8 cellular contexts compared by ENCODE assay signal in the genomic region with DNA sequence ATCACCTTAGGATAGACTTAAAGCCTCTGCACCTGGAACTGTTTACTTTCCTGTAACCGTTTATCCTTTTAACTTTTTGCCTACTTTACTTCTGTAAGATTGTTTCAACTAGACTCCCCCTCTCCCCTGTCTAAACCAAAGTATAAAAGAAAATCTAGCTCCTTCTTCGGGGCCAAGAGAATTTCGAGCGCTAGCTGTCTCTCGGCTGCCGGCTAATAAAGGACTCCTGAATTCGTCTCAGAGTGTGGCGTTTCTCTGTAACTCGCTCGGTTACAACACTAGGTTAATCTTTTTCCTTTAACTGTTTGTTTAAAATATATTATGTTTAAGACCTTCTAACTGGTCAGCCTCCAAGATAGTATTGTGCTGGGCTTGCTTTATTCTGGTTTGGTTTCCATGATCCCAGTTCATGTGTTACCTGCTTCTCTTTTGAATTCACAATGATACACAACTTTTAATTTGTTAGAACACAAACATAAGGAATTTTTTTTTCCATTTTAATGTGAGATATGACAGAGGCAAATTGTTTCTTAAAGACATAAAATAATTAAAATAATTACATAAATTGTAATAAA. TPM values are rescaled to one million over a fixed set of nuclear protein-coding genes. Genes with fewer than 3 reads are reported as not detected.
A peak's percentile ranks its signal among the peaks of the same experiment; 100 is the strongest.
DNase-seq lines count a peak whose midpoint lies in the region; ATAC-seq and TF ChIP-seq lines count a peak whose summit lies in the region.

No MANE protein-coding gene starts in this region.

- no TSS peak for BruUV-seq in OCI-LY7 (replicated peaks; lab: Mats Ljungman, UMichigan)

- H2AFZ ChIP-seq in OCI-LY7 (ENCODE audit: low read length): 0 out of 2 replicates have a peak overlapping the region, but pooled peaks have one; percentile 96

- peak overlapping the region; percentile 89 to 98 for H3K4me3 Mint-ChIP-seq in CD14-positive monocyte

- H3K36me3 Mint-ChIP-seq in CD14-positive monocyte: peaks cover 0 to 3% of the 10 kb centered on the region in 2 donors

- no peak overlapping the region; the same call in 1 of the 2 replicates for H3K4me2 ChIP-seq in OCI-LY7 (ENCODE audit: low read length)

- intact Hi-C loops in CD14-positive monocyte (cut with micrococcal nuclease) (loop anchor here (10.0 kb wide), 1 partner anchor 264 kb away; a partner anchor contains a TSS), OCI-LY7 (cut with micrococcal nuclease; ENCODE audit: unreplicated experiment) (no loop called here)

- H3K9me3 ChIP-seq in OCI-LY7 (ENCODE audit: low read length) (no peaks in the 10 kb centered on the region), endocrine pancreas (ENCODE audit: control insufficient read depth, low read length) (no peaks in the 10 kb centered on the region), neutrophil (no peaks in the 10 kb centered on the region)

- peak overlapping the region in 6 of 7 donors; percentile 27 to 99 (median 97) for H3K27ac Mint-ChIP-seq in CD14-positive monocyte

- H3K9me2 ChIP-seq in OCI-LY7 (ENCODE audit: insufficient read depth, low read length): no peaks in the 10 kb centered on the region

- H3K36me3 ChIP-seq in OCI-LY7 (ENCODE audit: insufficient read depth, low read length) (no peaks in the 10 kb centered on the region), endocrine pancreas (ENCODE audit: control insufficient read depth, insufficient read depth, low read length) (no peaks in the 10 kb centered on the region), neutrophil (no peaks in the 10 kb centered on the region)

- H3K4me3 ChIP-seq in OCI-LY7 (ENCODE audit: low read depth, low read length, poor library complexity, severe bottlenecking) (no peak overlapping the region), endocrine pancreas (ENCODE audit: control insufficient read depth, insufficient read depth, low read length) (peak overlapping the region; percentile 99), neutrophil (ENCODE audit: low read depth in 1 of 2, low read length in 1 of 2) (peak overlapping the region; percentile 85 to 87)

- H3K27ac ChIP-seq in OCI-LY7 (ENCODE audit: low read depth, low read length, poor library complexity, severe bottlenecking): no peak overlapping the region
- peak overlapping the region; percentile 92 for H3K27ac ChIP-seq in neutrophil

- CTCF ChIA-PET in OCI-LY7 (lab: Charles Lee; ENCODE audit: unreplicated experiment): interaction anchor here (1.2 to 3.1 kb wide), 3 partner anchors 38 to 199 kb away, joined by 3 to 27 read pairs (median 5); no protein-coding TSS in a partner anchor

- H3K79me2 ChIP-seq in OCI-LY7 (ENCODE audit: insufficient read depth, low read depth, low read length): no peaks in the 10 kb centered on the region

- ATAC-seq in GM21526 (IDR thresholded peaks at IDR 0.05; ENCODE audit: low FRiP score, unreplicated experiment): no peak

- peaks cover 16% of the 10 kb centered on the region for H3K4me1 ChIP-seq in OCI-LY7 (ENCODE audit: insufficient read depth, low read length, poor library complexity, severe bottlenecking)
- H3K4me1 ChIP-seq in endocrine pancreas (ENCODE audit: control insufficient read depth, insufficient read depth, low read length): no peaks in the 10 kb centered on the region
- H3K4me1 ChIP-seq in neutrophil (ENCODE audit: control insufficient read depth in 1 of 2, insufficient read depth in 1 of 2, low read depth in 1 of 2, low read length in 1 of 2): peaks cover 15 to 28% of the 10 kb centered on the region in 2 experiments

- no peak for DNase-seq in CD14-positive monocyte (ENCODE audit: low spot score)
- no peak for DNase-seq in OCI-LY7 (ENCODE audit: low spot score)
- no peak for DNase-seq in NCI-H1930 (lab: John Stamatoyannopoulos, UW)
- no peak for DNase-seq in iPS-NIHi7 (ENCODE audit: extremely low spot score)
- DNase-seq in NCI-H524 treated with DMSO at 0.1 percent for 48 hours (lab: John Stamatoyannopoulos, UW): no peak

- no peaks in the 10 kb centered on the region for H4K20me1 ChIP-seq in OCI-LY7 (ENCODE audit: insufficient read depth, low read length)

- peaks cover 0 to 7% (median 2%) of the 10 kb centered on the region in 3 donors for H3K27me3 Mint-ChIP-seq in CD14-positive monocyte (ENCODE audit: low read depth in 3 of 3)

- POLR2A ChIA-PET in OCI-LY7 (lab: Charles Lee): interaction anchor here (0.5 to 2.3 kb wide), 13 partner anchors 17 to 932 kb away, joined by 3 to 13 read pairs (median 3); a partner anchor contains a TSS

- peak overlapping the region; percentile 38 for H3K9ac ChIP-seq in endocrine pancreas (ENCODE audit: control insufficient read depth, insufficient read depth, low read length)

- H3K4me1 Mint-ChIP-seq in CD14-positive monocyte: peaks cover 25% of the 10 kb centered on the region

- no peak for TF ChIP-seq CTCF in CD14-positive monocyte (IDR thresholded peaks at IDR 0.05)
- TF ChIP-seq CTCF in OCI-LY7 (conservative IDR thresholded peaks at IDR 0.05; ENCODE audit: low read length): no peak
- no peak for TF ChIP-seq CTCF in neutrophil (IDR thresholded peaks at IDR 0.05)

- peaks cover 0 to 2% (median 0%) of the 10 kb centered on the region in 7 donors for H3K9me3 Mint-ChIP-seq in CD14-positive monocyte

- H3K27me3 ChIP-seq in endocrine pancreas (ENCODE audit: control insufficient read depth, insufficient read depth, low read length) (no peaks in the 10 kb centered on the region), neutrophil (no peaks in the 10 kb centered on the region)

RNA-seq across cellular contexts. Expression of a gene that starts 8.7 kb away (rescaled TPM):
- polyA plus RNA-seq in CD14-positive monocyte: 100 to 1,000 TPM; 146 to 281 TPM
- total RNA-seq in OCI-LY7 (2014; rRNA removed; shearing (Covaris generic)): 8.4 and 11.1 TPM in 2 replicates
- total RNA-seq in OCI-LY7 (2022): 9.9 and 12.2 TPM in 2 replicates

RNA-seq across cellular contexts. Expression of a gene that starts 19.7 kb away (rescaled TPM):
- polyA plus RNA-seq in CD14-positive monocyte: 100 to 1,000 TPM; 200 to 208 TPM
- not detected in 2 replicates for total RNA-seq in OCI-LY7 (2014; rRNA removed; shearing (Covaris generic))
- total RNA-seq in OCI-LY7 (2022): 8.9 and 13.2 TPM in 2 replicates
